ENCODE assay signal across 12 cellular contexts in genomic region chr5:142753114-142753764, GRCh38. TPM values are rescaled to one million over a fixed set of nuclear protein-coding genes. Genes with fewer than 3 reads are reported as not detected.
A peak's percentile ranks its signal among the peaks of the same experiment; 100 is the strongest.
DNase-seq lines count a peak whose midpoint lies in the region; ATAC-seq and TF ChIP-seq lines count a peak whose summit lies in the region.
"Had no signal": no experiment of that assay in that cellular context is flagged by ENCODE, and none has a peak within 500 bp of the region (broad histone marks: within the 10 kb centered on the region; RNA-seq: fewer than 3 reads in every experiment).

No MANE protein-coding gene starts in this region.

- H3K36me3 ChIP-seq in neutrophil (no peaks in the 10 kb centered on the region), upper lobe of right lung (no peaks in the 10 kb centered on the region)

- POLR2A ChIA-PET in GM10248 (lab: Yijun Ruan, JAX), result no interaction called here

- intact Hi-C loops in upper lobe of right lung (cut with DNase I), result no loop called here

- H3K9me3 ChIP-seq in neutrophil (no peaks in the 10 kb centered on the region), upper lobe of right lung (no peaks in the 10 kb centered on the region)
- H3K9me3 ChIP-seq: A549 had no signal

- H3K27me3 ChIP-seq in foreskin keratinocyte (no peaks in the 10 kb centered on the region), neutrophil (no peaks in the 10 kb centered on the region), upper lobe of right lung (no peaks in the 10 kb centered on the region)

- H3K4me1 ChIP-seq in foreskin keratinocyte (peaks cover 7% of the 10 kb centered on the region), neutrophil (ENCODE audit: control insufficient read depth in 1 of 2, insufficient read depth in 1 of 2, low read depth in 1 of 2, low read length in 1 of 2) (peaks cover 19 to 26% of the 10 kb centered on the region in 2 experiments), upper lobe of right lung (peaks cover 15% of the 10 kb centered on the region)

- H3K27ac ChIP-seq in foreskin keratinocyte (no peak overlapping the region), neutrophil (peak overlapping the region; percentile 9), upper lobe of right lung (peak overlapping the region; percentile 45)

- H3K4me3 ChIP-seq in neutrophil (ENCODE audit: low read depth in 1 of 2, low read length in 1 of 2), result no peak overlapping the region
- no peak overlapping the region for H3K4me3 ChIP-seq in upper lobe of right lung
- H3K4me3 ChIP-seq: A549 had no signal

- no peak for TF ChIP-seq CTCF in foreskin keratinocyte (conservative IDR thresholded peaks at IDR 0.05)
- no peak for TF ChIP-seq CTCF in neutrophil (IDR thresholded peaks at IDR 0.05)
- no peak for TF ChIP-seq CTCF in upper lobe of right lung (IDR thresholded peaks at IDR 0.05)
- TF ChIP-seq CTCF in GM10248 (IDR thresholded peaks at IDR 0.05; ENCODE audit: control extremely low read depth, extremely low read depth, low read depth, missing control alignments), result no peak

- DNase-seq in NCI-H1092 treated with DMSO at 0.1 percent for 48 hours (lab: John Stamatoyannopoulos, UW) (peak; percentile 19), NCI-H1092 (lab: John Stamatoyannopoulos, UW) (no peak), foreskin keratinocyte (peak; percentile 43 to 62), upper lobe of right lung (peak; percentile 71), dedifferentiated amniotic fluid mesenchymal stem cell (ENCODE audit: extremely low spot score) (no peak), GM10248 (ENCODE audit: extremely low spot score) (no peak)
- DNase-seq in activated T-cell treated with anti-CD3 and anti-CD28 coated beads, Interleukin-2, amount 50 U/mL, for 1 hour, result no peak
- DNase-seq: kidney glomerular epithelial cell, NCI-H2227 treated with DMSO at 0.1 percent for 48 hours, T-helper 1 cell had no signal

- CTCF ChIA-PET in GM10248 (lab: Yijun Ruan, JAX), result interaction anchor here (1.0 to 3.8 kb wide), 12 partner anchors 10 to 135 kb away, joined by 3 to 21 read pairs (median 5); partner anchors contain the start of gene ARHGAP26

- ATAC-seq in foreskin keratinocyte (peak; percentile 45), upper lobe of right lung (peak; percentile 71)

RNA-seq across cellular contexts. Expression of gene ARHGAP26, which starts 16.9 kb away (rescaled TPM):
- total RNA-seq in foreskin keratinocyte (6.8 and 9.3 TPM in 2 replicates), upper lobe of right lung (35.4 TPM)
- polyA plus RNA-seq in foreskin keratinocyte, result 5.1 and 5.3 TPM in 2 replicates

Comparison
In these comparisons a context has a peak if more than half of its experiments do, and no peak if none do; other contexts are left out.
1. DNase-seq: peak in NCI-H1092 treated with DMSO at 0.1 percent for 48 hours (single experiment), foreskin keratinocyte (2 of 2) and upper lobe of right lung (single experiment); none in NCI-H1092 (single experiment), dedifferentiated amniotic fluid mesenchymal stem cell (single experiment), activated T-cell treated with anti-CD3 and anti-CD28 coated beads, Interleukin-2, amount 50 U/mL, for 1 hour (single experiment) and GM10248 (single experiment).